1 cellular context compared by ENCODE assay signal in the genomic region with DNA sequence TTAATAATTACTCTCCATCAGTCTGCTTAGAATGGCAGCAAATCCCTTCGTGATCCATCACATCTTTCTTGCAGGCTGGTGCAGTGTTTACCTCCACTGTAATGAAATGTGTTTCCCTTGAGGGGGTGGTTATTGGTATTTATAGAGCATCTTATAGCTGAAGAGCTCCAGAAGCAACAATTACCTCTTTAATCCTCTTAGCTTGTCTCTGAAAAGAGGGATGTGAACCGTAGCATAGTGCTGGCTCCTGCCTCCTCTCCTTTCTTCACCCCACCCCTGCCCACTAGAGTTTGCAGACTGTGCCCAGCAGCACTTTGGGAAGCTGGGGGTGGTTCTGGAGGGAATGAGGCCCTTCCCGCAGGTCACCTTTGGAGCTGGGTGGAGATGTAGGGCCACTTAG.
TF ChIP-seq lines count a peak whose summit lies in the region.

No MANE protein-coding gene starts in this region.

TF ChIP-seq in GM12878, 131 proteins besides CTCF, POLR2A, EP300 and RAD21:
- TF ChIP-seq EED (IDR thresholded peaks at IDR 0.05; ENCODE audit: low read depth), result no peak
- no peak for TF ChIP-seq CREB1 (IDR thresholded peaks at IDR 0.05; ENCODE audit: low read depth)
- TF ChIP-seq, protein P1, sequence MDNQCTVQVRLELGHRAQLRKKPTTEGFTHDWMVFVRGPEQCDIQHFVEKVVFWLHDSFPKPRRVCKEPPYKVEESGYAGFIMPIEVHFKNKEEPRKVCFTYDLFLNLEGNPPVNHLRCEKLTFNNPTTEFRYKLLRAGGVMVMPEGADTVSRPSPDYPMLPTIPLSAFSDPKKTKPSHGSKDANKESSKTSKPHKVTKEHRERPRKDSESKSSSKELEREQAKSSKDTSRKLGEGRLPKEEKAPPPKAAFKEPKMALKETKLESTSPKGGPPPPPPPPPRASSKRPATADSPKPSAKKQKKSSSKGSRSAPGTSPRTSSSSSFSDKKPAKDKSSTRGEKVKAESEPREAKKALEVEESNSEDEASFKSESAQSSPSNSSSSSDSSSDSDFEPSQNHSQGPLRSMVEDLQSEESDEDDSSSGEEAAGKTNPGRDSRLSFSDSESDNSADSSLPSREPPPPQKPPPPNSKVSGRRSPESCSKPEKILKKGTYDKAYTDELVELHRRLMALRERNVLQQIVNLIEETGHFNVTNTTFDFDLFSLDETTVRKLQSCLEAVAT (IDR thresholded peaks at IDR 0.05), result no peak
- TF ChIP-seq TAF1 (IDR thresholded peaks at IDR 0.05; ENCODE audit: borderline replicate concordance, low read depth, low read length), result no peak
- no peak for TF ChIP-seq TCF3 (IDR thresholded peaks at IDR 0.05; ENCODE audit: borderline replicate concordance, insufficient read depth, low read depth, low read length)
- TF ChIP-seq SUZ12 (IDR thresholded peaks at IDR 0.05; ENCODE audit: unreplicated experiment), result no peak
- TF ChIP-seq POLR2AphosphoS5 (IDR thresholded peaks at IDR 0.05; ENCODE audit: low read length), result no peak
- no peak for TF ChIP-seq FOXK2 (IDR thresholded peaks at IDR 0.05)
- TF ChIP-seq NFXL1 (IDR thresholded peaks at IDR 0.05; ENCODE audit: borderline replicate concordance), result no peak
- no peak for TF ChIP-seq CREM (IDR thresholded peaks at IDR 0.05; ENCODE audit: low read depth)
- no peak for TF ChIP-seq SMARCA5 (IDR thresholded peaks at IDR 0.05)
- no peak for TF ChIP-seq JUND (IDR thresholded peaks at IDR 0.05; ENCODE audit: low read depth, low read length)
- no peak for TF ChIP-seq BRCA1 (IDR thresholded peaks at IDR 0.05; ENCODE audit: low read depth, low read length)
- TF ChIP-seq SRF (IDR thresholded peaks at IDR 0.05; ENCODE audit: low read depth in 2 of 2, low read length in 2 of 2), result no peak
- TF ChIP-seq, protein P2, sequence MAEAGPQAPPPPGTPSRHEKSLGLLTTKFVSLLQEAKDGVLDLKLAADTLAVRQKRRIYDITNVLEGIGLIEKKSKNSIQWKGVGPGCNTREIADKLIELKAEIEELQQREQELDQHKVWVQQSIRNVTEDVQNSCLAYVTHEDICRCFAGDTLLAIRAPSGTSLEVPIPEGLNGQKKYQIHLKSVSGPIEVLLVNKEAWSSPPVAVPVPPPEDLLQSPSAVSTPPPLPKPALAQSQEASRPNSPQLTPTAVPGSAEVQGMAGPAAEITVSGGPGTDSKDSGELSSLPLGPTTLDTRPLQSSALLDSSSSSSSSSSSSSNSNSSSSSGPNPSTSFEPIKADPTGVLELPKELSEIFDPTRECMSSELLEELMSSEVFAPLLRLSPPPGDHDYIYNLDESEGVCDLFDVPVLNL (IDR thresholded peaks at IDR 0.05; ENCODE audit: low read depth, low read length), result no peak
- no peak for TF ChIP-seq BACH1 (IDR thresholded peaks at IDR 0.05; ENCODE audit: borderline replicate concordance)
- TF ChIP-seq STAT1 (conservative IDR thresholded peaks at IDR 0.05), result no peak
- TF ChIP-seq, protein P3, sequence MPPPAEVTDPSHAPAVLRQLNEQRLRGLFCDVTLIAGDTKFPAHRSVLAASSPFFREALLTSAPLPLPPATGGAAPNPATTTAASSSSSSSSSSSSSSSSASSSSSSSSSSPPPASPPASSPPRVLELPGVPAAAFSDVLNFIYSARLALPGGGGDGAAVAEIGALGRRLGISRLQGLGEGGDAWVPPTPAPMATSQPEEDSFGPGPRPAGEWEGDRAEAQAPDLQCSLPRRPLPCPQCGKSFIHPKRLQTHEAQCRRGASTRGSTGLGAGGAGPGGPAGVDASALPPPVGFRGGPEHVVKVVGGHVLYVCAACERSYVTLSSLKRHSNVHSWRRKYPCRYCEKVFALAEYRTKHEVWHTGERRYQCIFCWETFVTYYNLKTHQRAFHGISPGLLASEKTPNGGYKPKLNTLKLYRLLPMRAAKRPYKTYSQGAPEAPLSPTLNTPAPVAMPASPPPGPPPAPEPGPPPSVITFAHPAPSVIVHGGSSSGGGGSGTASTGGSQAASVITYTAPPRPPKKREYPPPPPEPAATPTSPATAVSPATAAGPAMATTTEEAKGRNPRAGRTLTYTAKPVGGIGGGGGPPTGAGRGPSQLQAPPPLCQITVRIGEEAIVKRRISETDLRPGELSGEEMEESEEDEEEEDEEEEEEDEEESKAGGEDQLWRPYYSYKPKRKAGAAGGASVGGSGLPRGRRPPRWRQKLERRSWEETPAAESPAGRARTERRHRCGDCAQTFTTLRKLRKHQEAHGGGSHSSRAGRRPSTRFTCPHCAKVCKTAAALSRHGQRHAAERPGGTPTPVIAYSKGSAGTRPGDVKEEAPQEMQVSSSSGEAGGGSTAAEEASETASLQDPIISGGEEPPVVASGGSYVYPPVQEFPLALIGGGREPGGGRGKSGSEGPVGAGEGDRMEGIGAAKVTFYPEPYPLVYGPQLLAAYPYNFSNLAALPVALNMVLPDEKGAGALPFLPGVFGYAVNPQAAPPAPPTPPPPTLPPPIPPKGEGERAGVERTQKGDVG (CRISPR knock-in tag; IDR thresholded peaks at IDR 0.05), result no peak
- no peak for TF ChIP-seq POU2F2 (IDR thresholded peaks at IDR 0.05; ENCODE audit: borderline replicate concordance, low read depth, low read length)
- no peak; the same call in 1 of the 2 replicates for TF ChIP-seq IKZF1 (conservative IDR thresholded peaks at IDR 0.05)
TF ChIP-seq in GM12878: peak in this region for 0.
